ENCODE assay signal across 1 cellular context in the genomic region with DNA sequence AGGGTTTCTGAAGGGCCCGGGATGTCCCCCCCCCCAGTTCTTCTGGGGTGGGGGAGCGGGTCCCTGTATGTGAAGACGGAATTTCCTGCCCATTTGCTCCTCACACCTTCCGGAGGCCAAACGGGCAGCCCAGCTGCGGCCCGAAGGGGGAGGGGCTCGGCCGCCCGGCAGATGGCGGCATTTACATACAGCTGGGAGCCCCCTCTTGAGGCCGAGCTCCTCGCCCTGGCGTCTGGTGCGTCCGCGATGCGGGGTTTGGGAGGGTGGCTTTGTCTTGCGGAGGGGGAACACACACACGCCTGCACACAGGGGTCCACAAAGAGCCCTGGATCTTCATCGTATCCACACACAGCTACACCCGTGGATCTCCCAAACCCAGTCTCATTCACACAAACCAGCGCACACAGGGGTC.
A peak's percentile ranks its signal among the peaks of the same experiment; 100 is the strongest.
TF ChIP-seq lines count a peak whose summit lies in the region.

No MANE protein-coding gene starts in this region.

TF ChIP-seq in SK-N-SH, 30 proteins besides CTCF, POLR2A, EP300 and RAD21 (continued from another document):
- TF ChIP-seq IRF3 (IDR thresholded peaks at IDR 0.05; ENCODE audit: low read depth, low read length), result no peak
- peak; percentile 68 for TF ChIP-seq CHD2 (IDR thresholded peaks at IDR 0.05; ENCODE audit: low read length, partially characterized antibody)
- no peak for TF ChIP-seq RXRA (IDR thresholded peaks at IDR 0.05; ENCODE audit: borderline replicate concordance, low read depth)
